Comparison of ENCODE assay signal across 16 cellular contexts in the genomic region with DNA sequence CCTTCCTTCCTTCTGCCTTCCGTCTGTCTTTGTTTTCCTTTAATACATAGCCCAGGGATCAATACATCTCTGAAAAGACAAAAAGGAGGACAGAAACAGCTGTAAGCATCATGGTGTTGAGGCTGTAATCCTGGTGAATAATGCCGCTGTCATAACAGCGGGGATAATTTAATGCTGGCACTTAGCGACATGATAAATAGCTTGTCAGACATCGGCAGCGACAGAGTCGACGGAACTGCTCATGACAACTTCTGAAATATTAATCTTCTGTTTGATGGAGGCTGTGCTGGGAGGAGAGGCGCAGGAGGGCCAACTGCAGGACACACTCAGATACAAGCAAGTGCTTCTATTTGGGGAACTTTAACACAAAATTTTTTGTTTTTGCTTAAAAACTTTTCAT.
"Had no signal": no experiment of that assay in that cellular context is flagged by ENCODE, and none has a peak within 500 bp of the region (broad histone marks: within the 10 kb centered on the region; RNA-seq: fewer than 3 reads in every experiment).

No MANE protein-coding gene starts in this region.

- ATAC-seq: activated CD8-positive, alpha-beta memory T cell treated with anti-CD3 and anti-CD28 coated beads, Interleukin-2, amount 10 ng/mL, durations not matched to agents 7 days and 5 days; activated T-cell treated with anti-CD3 and anti-CD28 coated beads, Interleukin-2, amount 50 U/mL, for 4 hours; foreskin keratinocyte; heart left ventricle; stimulated activated naive B cell treated with anti-CD40 and anti-IgM and Interleukin-4, amounts not matched to agents 10 μg/mL and 1 μg/mL and 100 μg/mL, for 72 hours had no signal

- H3K4me1 ChIP-seq: esophagus squamous epithelium, foreskin keratinocyte, heart left ventricle, left ventricle myocardium inferior, sigmoid colon, tibial nerve had no signal

- H3K27ac ChIP-seq: esophagus squamous epithelium, foreskin keratinocyte, heart left ventricle, left ventricle myocardium inferior, sigmoid colon, tibial nerve had no signal

- H3K9me3 ChIP-seq: esophagus squamous epithelium, heart left ventricle, left ventricle myocardium inferior, sigmoid colon, tibial nerve had no signal

- DNase-seq: activated CD4-positive, alpha-beta T cell treated with anti-CD3 and anti-CD28 coated beads for 1 hour; activated CD4-positive, alpha-beta T cell treated with anti-CD3 and anti-CD28 coated beads, Interleukin-2, amount 50 U/mL, for 48 hours; activated CD8-positive, alpha-beta memory T cell treated with anti-CD3 and anti-CD28 coated beads, Interleukin-2, amount 10 ng/mL, durations not matched to agents 7 days and 5 days; activated effector memory CD4-positive, alpha-beta T cell treated with anti-CD3 and anti-CD28 coated beads, Interleukin-2, amount 50 U/mL, for 16 hours; activated T-cell treated with anti-CD3 and anti-CD28 coated beads, Interleukin-2, amount 50 U/mL, for 4 hours; esophagus squamous epithelium; foreskin keratinocyte; heart left ventricle; left ventricle myocardium inferior; mesenchymal stem cell; sigmoid colon; stimulated activated CD4-positive, alpha-beta T cell treated with anti-CD3 and anti-CD28 coated beads, Interleukin-2, amount 100 ng/mL, for 24 hours; stimulated activated naive B cell treated with anti-CD40 and anti-IgM and Interleukin-4, amounts not matched to agents 10 μg/mL and 1 μg/mL and 100 μg/mL, for 72 hours had no signal

- H3K27me3 ChIP-seq: esophagus squamous epithelium, foreskin keratinocyte, sigmoid colon, tibial nerve had no signal

- H3K36me3 ChIP-seq: esophagus squamous epithelium, heart left ventricle, left ventricle myocardium inferior, sigmoid colon, tibial nerve had no signal

- H3K4me3 ChIP-seq: esophagus squamous epithelium, heart left ventricle, left ventricle myocardium inferior, sigmoid colon, tibial nerve had no signal

- FAIRE-seq: bronchial epithelial cell, keratinocyte had no signal
